8 cellular contexts compared by ENCODE assay signal in genomic region chr18:32469691-32470131, GRCh38. TPM values are rescaled to one million over a fixed set of nuclear protein-coding genes. Genes with fewer than 3 reads are reported as not detected.
DNase-seq lines count a peak whose midpoint lies in the region; ATAC-seq and TF ChIP-seq lines count a peak whose summit lies in the region.

No MANE protein-coding gene starts in this region.

- no peaks in the 10 kb centered on the region for H3K9me3 ChIP-seq in AG04450 (ENCODE audit: control insufficient read depth, insufficient read depth, low read length)
- H3K9me3 ChIP-seq in adrenal gland (replicated peaks in 1 of 3) = no peaks in the 10 kb centered on the region

- DNase-seq in AG04450 (ENCODE audit: low read depth, low spot score) (no peak), HEK293T (ENCODE audit: extremely low spot score) (peak; percentile 19), adrenal gland (peak in 2 of 7 donors; percentile 11 to 20), kidney epithelial cell (ENCODE audit: low read depth) (no peak), superior temporal gyrus (ENCODE audit: extremely low spot score) (peak; percentile 61), mesenteric fat pad (ENCODE audit: low spot score) (no peak), posterior vena cava (ENCODE audit: low spot score) (no peak)

- intact Hi-C loops in adrenal gland (cut with DNase I) = loop anchor here (5.0 to 10.0 kb wide), 4 partner anchors 85 to 315 kb away; no protein-coding TSS in a partner anchor
- intact Hi-C loops in posterior vena cava (cut with DNase I) = loop anchor here in 1 of 2 donors (5.0 to 10.0 kb wide), 2 partner anchors 197 to 305 kb away; no protein-coding TSS in a partner anchor

- CTCF ChIA-PET in AG04450 (lab: Charles Lee) (interaction anchor here (0.7 to 8.5 kb wide), 8 partner anchors 9 to 312 kb away, joined by 3 to 608 read pairs (median 6); no protein-coding TSS in a partner anchor), HEK293T (lab: Yijun Ruan, JAX) (interaction anchor here (0.6 to 4.5 kb wide), 18 partner anchors 8 to 312 kb away, joined by 3 to 42 read pairs (median 8); no protein-coding TSS in a partner anchor)

- H3K27ac ChIP-seq in AG04450 (ENCODE audit: low read depth, low read length) (no peak overlapping the region), adrenal gland (peak overlapping the region in 4 of 5 donors; percentile 56 to 96 (median 81))

- 0 to 5% (median 2%) methylated on average over 6 of the region's 6 CpGs for WGBS in adrenal gland, 4 donors

- POLR2A ChIA-PET in AG04450 (lab: Yijun Ruan, JAX) (interaction anchor here (0.6 to 1.6 kb wide), 4 partner anchors 42 to 205 kb away, joined by 3 to 7 read pairs (median 4); no protein-coding TSS in a partner anchor), HEK293T (lab: Yijun Ruan, JAX) (interaction anchor here (0.9 to 4.2 kb wide), 20 partner anchors 9 to 377 kb away, joined by 3 to 19 read pairs (median 6); partner anchors contain the start of gene RNF138)

- TF ChIP-seq CTCF in AG04450 (IDR thresholded peaks at IDR 0.05; ENCODE audit: low read depth, low read length) = no peak
- no peak for TF ChIP-seq CTCF in adrenal gland (IDR thresholded peaks at IDR 0.05)
- no peak for TF ChIP-seq CTCF in kidney epithelial cell (IDR thresholded peaks at IDR 0.05; ENCODE audit: insufficient read depth, low read length, poor library complexity, severe bottlenecking)

- H3K4me3 ChIP-seq in AG04450 (ENCODE audit: low read depth, low read length) = peak overlapping the region; percentile 68
- H3K4me3 ChIP-seq in adrenal gland = peak overlapping the region; percentile 35 to 96 (median 58)
- H3K4me3 ChIP-seq in kidney epithelial cell (ENCODE audit: low read depth, low read length) = peak overlapping the region; percentile 88

- H3K4me1 ChIP-seq in adrenal gland (replicated peaks in 1 of 2) = peaks cover 12 to 29% of the 10 kb centered on the region in 2 donors

- peaks cover 4% of the 10 kb centered on the region for H3K27me3 ChIP-seq in AG04450 (ENCODE audit: control insufficient read depth, insufficient read depth, low read length)
- H3K27me3 ChIP-seq in adrenal gland = no peaks in the 10 kb centered on the region
- no peaks in the 10 kb centered on the region for H3K27me3 ChIP-seq in kidney epithelial cell (ENCODE audit: control insufficient read depth, insufficient read depth, low read length)

- ATAC-seq in GM18502 (IDR thresholded peaks at IDR 0.05; ENCODE audit: poor library complexity, unreplicated experiment) = no peak

- H3K36me3 ChIP-seq in adrenal gland (replicated peaks in 1 of 2) = no peaks in the 10 kb centered on the region
- no peaks in the 10 kb centered on the region for H3K36me3 ChIP-seq in kidney epithelial cell (ENCODE audit: control insufficient read depth, insufficient read depth, low read length)

- no peak for TF ChIP-seq POLR2A in adrenal gland (IDR thresholded peaks at IDR 0.05)

TF ChIP-seq in HEK293T, 16 proteins besides CTCF, POLR2A, EP300 and RAD21:
- TF ChIP-seq FOXM1 (IDR thresholded peaks at IDR 0.05; ENCODE audit: borderline replicate concordance) (no peak), ZNF384 (IDR thresholded peaks at IDR 0.05) (no peak), CTBP1 (IDR thresholded peaks at IDR 0.05; ENCODE audit: borderline replicate concordance) (no peak), FOXK2 (IDR thresholded peaks at IDR 0.05) (no peak), ARNT (IDR thresholded peaks at IDR 0.05) (no peak), LEF1 (IDR thresholded peaks at IDR 0.05; ENCODE audit: borderline replicate concordance) (no peak), PKNOX1 (IDR thresholded peaks at IDR 0.05) (no peak), SP1 (IDR thresholded peaks at IDR 0.05) (no peak), ELF4 (IDR thresholded peaks at IDR 0.05) (no peak), SUZ12 (IDR thresholded peaks at IDR 0.05) (no peak), FOXA1 (IDR thresholded peaks at IDR 0.05) (no peak), HDGF (IDR thresholded peaks at IDR 0.05; ENCODE audit: borderline replicate concordance) (no peak), BHLHE40 (IDR thresholded peaks at IDR 0.05; ENCODE audit: borderline replicate concordance) (no peak), NFRKB (IDR thresholded peaks at IDR 0.05) (no peak), L3MBTL2 (conservative IDR thresholded peaks at IDR 0.05) (no peak), TARDBP (IDR thresholded peaks at IDR 0.05) (no peak)
TF ChIP-seq in HEK293T: peak in this region for 0.

RNA-seq across cellular contexts. Expression of gene GAREM1, which starts 1.0 kb away (rescaled TPM):
- polyA plus RNA-seq in AG04450 (2011; rRNA removed) (2.8 and 3.4 TPM in 2 replicates), adrenal gland (10 to 100 TPM in 1 of 3 donors, 1 to 10 TPM in 2; 3.5 to 22.6 (median 5.5) TPM)
- 7.0 and 8.3 TPM in 2 replicates for polyA minus RNA-seq in AG04450 (2011; rRNA and poly(A)+ RNA removed)
- total RNA-seq in adrenal gland (10 to 100 TPM; 14.2 to 69.5 (median 24.3) TPM), kidney epithelial cell (2.9 and 3.8 TPM in 2 replicates), mesenteric fat pad (21.2 TPM), posterior vena cava (1 to 10 TPM; 8.3 to 9.8 TPM)

Comparison
In these comparisons a context has a peak if more than half of its experiments do, and no peak if none do; other contexts are left out.
1. DNase-seq: peak in HEK293T (single experiment) and superior temporal gyrus (single experiment); none in AG04450 (single experiment), kidney epithelial cell (single experiment), mesenteric fat pad (single experiment) and posterior vena cava (single experiment).
2. Peak in every context shown above with its lines, with median percentiles within 50 percentile points of each other: H3K4me3 ChIP-seq.